ENCODE assay signal across 1 cellular context in genomic region chr7:103148131-103148993, GRCh38.
TF ChIP-seq lines count a peak whose summit lies in the region.

No MANE protein-coding gene starts in this region.

TF ChIP-seq in K562, 482 proteins besides CTCF, POLR2A, EP300 and RAD21 (continued from another document and continues in another):
- TF ChIP-seq ZNF655 (CRISPR knock-in tag; IDR thresholded peaks at IDR 0.05) (no peak), ZNF592 (IDR thresholded peaks at IDR 0.05) (no peak), ZBTB40 (IDR thresholded peaks at IDR 0.05) (peak; percentile 64), ZBTB40 (CRISPR knock-in tag; IDR thresholded peaks at IDR 0.05) (no peak), SMARCA4 (IDR thresholded peaks at IDR 0.05) (peak; percentile 72; the same call in 1 of the 2 replicates), NR2C1 (IDR thresholded peaks at IDR 0.05) (no peak), NR2C1 (tag; IDR thresholded peaks at IDR 0.05) (no peak), ZNF318 (IDR thresholded peaks at IDR 0.05; ENCODE audit: borderline replicate concordance in 1 of 2, low read depth in 1 of 2) (0 out of 4 replicates have a peak, but pooled peaks of 1 of the 2 experiments have one; percentile 30), KAT7 (CRISPR knock-in tag; IDR thresholded peaks at IDR 0.05; ENCODE audit: borderline replicate concordance) (peak; percentile 47; the same call in 1 of the 2 replicates), ELF2 (CRISPR knock-in tag; IDR thresholded peaks at IDR 0.05) (peak; percentile 38; the same call in 1 of the 2 replicates), LARP7 (IDR thresholded peaks at IDR 0.05) (0 out of 2 replicates have a peak, but pooled peaks have one; percentile 81), SPI1 (IDR thresholded peaks at IDR 0.05; ENCODE audit: borderline replicate concordance, low read depth, low read length) (no peak), TCF7 (IDR thresholded peaks at IDR 0.05; ENCODE audit: borderline replicate concordance) (no peak), ZBTB34 (CRISPR knock-in tag; IDR thresholded peaks at IDR 0.05) (no peak), ZNF77 (CRISPR knock-in tag; IDR thresholded peaks at IDR 0.05) (no peak), CREB1 (IDR thresholded peaks at IDR 0.05) (no peak), CREB1 (CRISPR knock-in tag; IDR thresholded peaks at IDR 0.05) (0 out of 2 replicates have a peak, but pooled peaks have one; percentile 16), FOXM1 (IDR thresholded peaks at IDR 0.05; ENCODE audit: low read depth) (no peak), FOXM1 (CRISPR knock-in tag; IDR thresholded peaks at IDR 0.05; ENCODE audit: low read depth) (no peak), NFXL1 (CRISPR knock-in tag; IDR thresholded peaks at IDR 0.05) (0 out of 2 replicates have a peak, but pooled peaks have one; percentile 10), EGR1 (conservative IDR thresholded peaks at IDR 0.05) (no peak), NFIX (CRISPR knock-in tag; IDR thresholded peaks at IDR 0.05; ENCODE audit: low read depth) (no peak), MLLT1 (IDR thresholded peaks at IDR 0.05) (peak; percentile 54 to 74; a peak in 2 of 4 replicates), XRCC4 (IDR thresholded peaks at IDR 0.05; ENCODE audit: extremely low read depth, insufficient read depth, insufficient read length) (no peak), HLTF (IDR thresholded peaks at IDR 0.05) (peak; percentile 41; the same call in 1 of the 2 replicates), GABPB2 (CRISPR knock-in tag; conservative IDR thresholded peaks at IDR 0.05) (no peak), ZFP30 (CRISPR knock-in tag; IDR thresholded peaks at IDR 0.05; ENCODE audit: borderline replicate concordance) (no peak), KLF16 (IDR thresholded peaks at IDR 0.05) (no peak)
